Comparison of ENCODE assay signal across 20 cellular contexts in genomic region chr11:27329867-27330632, GRCh38. TPM values are rescaled to one million over a fixed set of nuclear protein-coding genes. Genes with fewer than 3 reads are reported as not detected.
DNase-seq lines count a peak whose midpoint lies in the region; ATAC-seq, FAIRE-seq and TF ChIP-seq lines count a peak whose summit lies in the region.
"Had no signal": no experiment of that assay in that cellular context is flagged by ENCODE, and none has a peak within 500 bp of the region (broad histone marks: within the 10 kb centered on the region; RNA-seq: fewer than 3 reads in every experiment).

No MANE protein-coding gene starts in this region.

- intact Hi-C loops in HepG2 (cut with micrococcal nuclease; ENCODE audit: unreplicated experiment) (loop anchor here (2.0 kb wide), 1 partner anchor 55 kb away; no protein-coding TSS in a partner anchor), right lobe of liver (cut with DNase I) (no loop called here), gastrocnemius medialis (cut with DNase I; ENCODE audit: low total_unique reads) (no loop called here), posterior vena cava (cut with DNase I) (no loop called here)

- no peaks in the 10 kb centered on the region for H3K79me2 ChIP-seq in HepG2 (ENCODE audit: insufficient read depth, low read length)

- H3K4me3 ChIP-seq in HepG2 (replicated peaks in 1 of 3; ENCODE audit: insufficient read depth in 1 of 3, low read depth in 2 of 3, low read length in 3 of 3) (no peak overlapping the region), right lobe of liver (no peak overlapping the region), brain microvascular endothelial cell (ENCODE audit: low read depth, low read length) (no peak overlapping the region), gastrocnemius medialis (no peak overlapping the region)
- H3K4me3 ChIP-seq: PC-9, SJSA1 had no signal

- CTCF ChIA-PET in HepG2 (lab: Yijun Ruan, JAX; ENCODE audit: low intra/inter-chr PET ratio, low total read pairs), result no interaction called here

- ATAC-seq in HepG2, result no peak
- no peak for ATAC-seq in right lobe of liver
- ATAC-seq in gastrocnemius medialis, result no peak
- ATAC-seq: HCT116 had no signal

- no peak for TF ChIP-seq RAD21 in HepG2 (CRISPR knock-in tag; IDR thresholded peaks at IDR 0.05)

- no TSS peak for BruUV-seq in HepG2 (replicated peaks; lab: Mats Ljungman, UMichigan)

- H2AFZ ChIP-seq in HepG2 (ENCODE audit: low read length), result no peak overlapping the region
- H2AFZ ChIP-seq: PC-9 had no signal

- H3K4me2 ChIP-seq in HepG2 (ENCODE audit: low read depth, low read length), result 0 out of 2 replicates have a peak overlapping the region, but pooled peaks have one; percentile 50
- H3K4me2 ChIP-seq: PC-9 had no signal

- in situ Hi-C loops in HepG2 (cut with HindIII; ENCODE audit: extremely low pct_ligation_motif_present, low pct_unique_long_range_greater_than_20kb) (no loop called here), brain microvascular endothelial cell (cut with HindIII; ENCODE audit: low pct_ligation_motif_present, low sequenced_read_pairs) (no loop called here), gastrocnemius medialis (cut with MboI; ENCODE audit: low sequenced_read_pairs in 4 of 4) (no loop called here)

- FAIRE-seq in HepG2 (lab: Jason Lieb, UNC), result no peak

- no peak for DNase-seq in HepG2 (ENCODE audit: low spot score)
- no peak for DNase-seq in right lobe of liver
- DNase-seq in brain microvascular endothelial cell, result no peak
- DNase-seq in glomerular visceral epithelial cell (ENCODE audit: extremely low spot score), result peak; percentile 2
- no peak for DNase-seq in gastrocnemius medialis
- no peak for DNase-seq in SHP77 treated with DMSO at 0.1 percent for 48 hours (lab: John Stamatoyannopoulos, UW)
- no peak for DNase-seq in posterior vena cava (ENCODE audit: low spot score)
- no peak for DNase-seq in NCI-H1694 treated with DMSO at 0.1 percent for 48 hours (lab: John Stamatoyannopoulos, UW)
- DNase-seq: 8988T, COR-L47, DMS 273 treated with DMSO at 0.1 percent for 48 hours, DND-41, GOT3, NCI-H1105 treated with DMSO at 0.1 percent for 48 hours, NCI-H1694, NCI-H510A treated with DMSO at 0.1 percent for 48 hours, NCI-H774, PC-9 had no signal

- TF ChIP-seq EP300 in HepG2 (IDR thresholded peaks at IDR 0.05; ENCODE audit: low read depth in 2 of 2, low read length in 2 of 2), result no peak
- no peak for TF ChIP-seq EP300 in HepG2 (CRISPR knock-in tag; IDR thresholded peaks at IDR 0.05; ENCODE audit: borderline replicate concordance)

- no peaks in the 10 kb centered on the region for H3K36me3 ChIP-seq in HepG2 (replicated peaks in 1 of 2; ENCODE audit: control insufficient read depth in 1 of 2, insufficient read depth in 2 of 2, low read length in 2 of 2)
- H3K36me3 ChIP-seq in right lobe of liver, result no peaks in the 10 kb centered on the region
- no peaks in the 10 kb centered on the region for H3K36me3 ChIP-seq in brain microvascular endothelial cell (replicated peaks)
- H3K36me3 ChIP-seq in gastrocnemius medialis, result no peaks in the 10 kb centered on the region

- H3K4me1 ChIP-seq in HepG2 (ENCODE audit: insufficient read depth, low read length) (peaks cover 74% of the 10 kb centered on the region), right lobe of liver (peaks cover 0 to 7% (median 0%) of the 10 kb centered on the region in 4 donors), gastrocnemius medialis (no peaks in the 10 kb centered on the region)

- POLR2A ChIA-PET in HepG2 (lab: Yijun Ruan, JAX), result interaction anchor here (1.0 to 1.8 kb wide), 4 partner anchors 8 to 143 kb away, joined by 3 to 10 read pairs (median 3); partner anchors contain the start of genes CCDC34 and LGR4

- H4K20me1 ChIP-seq in HepG2 (ENCODE audit: insufficient read depth, low read length), result no peaks in the 10 kb centered on the region

- H3K9ac ChIP-seq in HepG2 (ENCODE audit: insufficient read depth, low read depth, low read length), result no peak overlapping the region

- H3K27me3 ChIP-seq in HepG2 (ENCODE audit: control insufficient read depth in 1 of 2, insufficient read depth in 2 of 2, low read length in 2 of 2), result no peaks in the 10 kb centered on the region
- H3K27me3 ChIP-seq in right lobe of liver, result no peaks in the 10 kb centered on the region
- no peaks in the 10 kb centered on the region for H3K27me3 ChIP-seq in brain microvascular endothelial cell (replicated peaks)
- no peaks in the 10 kb centered on the region for H3K27me3 ChIP-seq in gastrocnemius medialis
- H3K27me3 ChIP-seq: SJSA1 had no signal

- no peak for TF ChIP-seq CTCF in HepG2 (CRISPR knock-in tag; IDR thresholded peaks at IDR 0.05)
- no peak for TF ChIP-seq CTCF in right lobe of liver (IDR thresholded peaks at IDR 0.05)
- TF ChIP-seq CTCF in brain microvascular endothelial cell (IDR thresholded peaks at IDR 0.05; ENCODE audit: low read depth, low read length, missing control alignments), result no peak
- no peak for TF ChIP-seq CTCF in gastrocnemius medialis (IDR thresholded peaks at IDR 0.05 in 4 of 5, conservative IDR thresholded peaks at IDR 0.05 in 1 of 5)

- TF ChIP-seq POLR2A in HepG2 (IDR thresholded peaks at IDR 0.05; ENCODE audit: insufficient read depth in 1 of 2, low read depth in 2 of 2, low read length in 2 of 2) (no peak), right lobe of liver (IDR thresholded peaks at IDR 0.05) (no peak), gastrocnemius medialis (IDR thresholded peaks at IDR 0.05) (no peak)

- H3K9me3 ChIP-seq in HepG2 (ENCODE audit: low read length), result no peaks in the 10 kb centered on the region
- H3K9me3 ChIP-seq in right lobe of liver, result no peaks in the 10 kb centered on the region
- no peaks in the 10 kb centered on the region for H3K9me3 ChIP-seq in gastrocnemius medialis
- H3K9me3 ChIP-seq: SJSA1 had no signal

- 95% methylated on average over 4 of the region's 4 CpGs for WGBS in HepG2 (ENCODE audit: low lambda C conversion rate)
- 91% methylated on average over 4 of the region's 4 CpGs for WGBS in right lobe of liver (ENCODE audit: insufficient coverage, low coverage, low lambda C conversion rate, missing lambda C conversion rate)

- H3K27ac ChIP-seq in HepG2 (ENCODE audit: extremely low read length, insufficient read depth, low read length) (peak overlapping the region; percentile 78), right lobe of liver (no peak overlapping the region), brain microvascular endothelial cell (peak overlapping the region; percentile 21), gastrocnemius medialis (no peak overlapping the region)
- H3K27ac ChIP-seq: PC-9, SJSA1 had no signal

TF ChIP-seq in HepG2, 621 proteins besides CTCF, POLR2A, EP300 and RAD21:
- no peak for TF ChIP-seq ZNF501 (CRISPR knock-in tag; IDR thresholded peaks at IDR 0.05)
- TF ChIP-seq ZNF317 (CRISPR knock-in tag; IDR thresholded peaks at IDR 0.05), result 0 out of 2 replicates have a peak, but pooled peaks have one; percentile 43
- 0 out of 2 replicates have a peak, but pooled peaks have one; percentile 14 for TF ChIP-seq ZNF264 (CRISPR knock-in tag; IDR thresholded peaks at IDR 0.05)

RNA-seq across cellular contexts. Expression of gene CCDC34, which starts 33.0 kb away (rescaled TPM):
- total RNA-seq in HepG2 (2016; rRNA removed; fragmentation: Illumina TruSeq; extraction: Trizol) (34.3 and 37.9 TPM in 2 replicates), right lobe of liver (1 to 10 TPM; 1.8 to 3.6 (median 2.1) TPM), gastrocnemius medialis (1 to 10 TPM in 1 of 4 donors, under 1 TPM in 3; 0.24 to 1.3 (median 0.64) TPM), posterior vena cava (1 to 10 TPM; 1.6 to 2.8 TPM)
- 10.7 and 11.6 TPM in 2 replicates for total RNA-seq in HepG2 (2016; cell fraction: cytosol; rRNA removed; fragmentation: Illumina TruSeq; extraction: Trizol; ENCODE audit: low read depth)
- 35.1 and 40.9 TPM in 2 replicates for total RNA-seq in HepG2 (2016; cell fraction: insoluble cytoplasmic fraction; rRNA removed; fragmentation: Illumina TruSeq; extraction: Trizol)
- total RNA-seq in HepG2 (2016; cell fraction: membrane; rRNA removed; fragmentation: Illumina TruSeq; extraction: Trizol), result 18.2 and 19.0 TPM in 2 replicates
- 16.1 and 19.6 TPM in 2 replicates for total RNA-seq in HepG2 (2016; cell fraction: nucleus; rRNA removed; fragmentation: Illumina TruSeq; extraction: Trizol)
- 3.2 and 7.6 TPM in 2 replicates for polyA plus RNA-seq in HepG2 (2011; rRNA removed)
- polyA plus RNA-seq in HepG2 (2011; cell fraction: cytosol; rRNA removed), result 3.7 and 5.9 TPM in 2 replicates
- polyA plus RNA-seq in HepG2 (2011; cell fraction: nucleus; rRNA removed), result 2.3 and 2.6 TPM in 2 replicates
- polyA plus RNA-seq in HepG2 (2012), result 7.7 and 20.2 TPM in 2 replicates
- polyA plus RNA-seq in HepG2 (2016; cell fraction: cytosol; fragmentation: Illumina TruSeq; extraction: Trizol; ENCODE audit: low read depth), result 7.5 and 10.1 TPM in 2 replicates
- polyA plus RNA-seq in HepG2 (2016; cell fraction: insoluble cytoplasmic fraction; fragmentation: Illumina TruSeq; extraction: Trizol; ENCODE audit: low read depth), result 54.7 and 54.9 TPM in 2 replicates
- polyA plus RNA-seq in HepG2 (2016; cell fraction: membrane; fragmentation: Illumina TruSeq; extraction: Trizol; ENCODE audit: low read depth), result 14.2 and 15.6 TPM in 2 replicates
- polyA plus RNA-seq in HepG2 (2016; cell fraction: nucleus; fragmentation: Illumina TruSeq; extraction: Trizol; ENCODE audit: insufficient read depth, low read depth), result 22.5 and 25.2 TPM in 2 replicates
- polyA minus RNA-seq in HepG2 (2011; rRNA and poly(A)+ RNA removed; ENCODE audit: low replicate concordance), result 6.1 and 10.4 TPM in 2 replicates
- polyA minus RNA-seq in HepG2 (2011; cell fraction: cytosol; rRNA and poly(A)+ RNA removed), result 3.0 and 3.5 TPM in 2 replicates
- 15.7 and 17.0 TPM in 2 replicates for polyA minus RNA-seq in HepG2 (2011; cell fraction: nucleus; rRNA and poly(A)+ RNA removed)

Comparison
In these comparisons a context has a peak if more than half of its experiments do, and no peak if none do; other contexts are left out.
1. H3K27ac ChIP-seq: peak in HepG2 (single experiment) and brain microvascular endothelial cell (single experiment); none in right lobe of liver (0 of 3) and gastrocnemius medialis (0 of 4).